ENCODE assay signal across 33 cellular contexts in genomic region chr2:107984667-107985066, GRCh38. TPM values are rescaled to one million over a fixed set of nuclear protein-coding genes. Genes with fewer than 3 reads are reported as not detected.
"Had no signal": no experiment of that assay in that cellular context is flagged by ENCODE, and none has a peak within 500 bp of the region (broad histone marks: within the 10 kb centered on the region; RNA-seq: fewer than 3 reads in every experiment).

No MANE protein-coding gene starts in this region.

- DNase-seq: activated CD4-positive, alpha-beta memory T cell treated with anti-CD3 and anti-CD28 coated beads for 36 hours; activated CD4-positive, alpha-beta T cell treated with anti-CD3 and anti-CD28 coated beads for 36 hours; activated CD4-positive, alpha-beta T cell treated with anti-CD3 and anti-CD28 coated beads, Interleukin-2, amount 10 ng/mL, durations not matched to agents 24 days and 14 days; activated CD4-positive, CD25-positive, alpha-beta regulatory T cell; activated CD4-positive, CD25-positive, alpha-beta regulatory T cell treated with anti-CD3 and anti-CD28 coated beads, Interleukin-2, amount 50 U/mL, for 72 hours; activated CD8-positive, alpha-beta memory T cell treated with anti-CD3 and anti-CD28 coated beads, Interleukin-2, amount 10 ng/mL, durations not matched to agents 7 days and 5 days; activated CD8-positive, alpha-beta memory T cell treated with anti-CD3 and anti-CD28 coated beads, Interleukin-2, amount 50 U/mL, for 4 hours; activated CD8-positive, alpha-beta T cell treated with anti-CD3 and anti-CD28 coated beads, Interleukin-2, amount 10 ng/mL, durations not matched to agents 7 days and 5 days; activated gamma-delta T cell; activated naive CD4-positive, alpha-beta T cell; activated naive CD4-positive, alpha-beta T cell treated with anti-CD3 and anti-CD28 coated beads, Interleukin-2, amount 10 ng/mL, durations not matched to agents 7 days and 5 days; activated naive CD8-positive, alpha-beta T cell treated with anti-CD3 and anti-CD28 coated beads, Interleukin-2, amount 10 ng/mL, durations not matched to agents 7 days and 5 days; activated T-cell treated with anti-CD3 and anti-CD28 coated beads, Interleukin-2, amount 50 U/mL, for 1 hour; activated T-cell treated with anti-CD3 and anti-CD28 coated beads, Interleukin-2, amount 50 U/mL, for 48 hours; dorsolateral prefrontal cortex; effector memory CD4-positive, alpha-beta T cell; endodermal cell; erythroblast; foreskin keratinocyte; gastrocnemius medialis; heart right ventricle; T-helper 2 cell had no signal

- H3K9me3 Mint-ChIP-seq: activated CD4-positive, alpha-beta memory T cell treated with anti-CD3 and anti-CD28 coated beads for 36 hours; activated CD4-positive, alpha-beta T cell treated with anti-CD3 and anti-CD28 coated beads, Interleukin-2, amount 10 ng/mL, durations not matched to agents 24 days and 14 days; activated naive CD4-positive, alpha-beta T cell treated with anti-CD3 and anti-CD28 coated beads, Interleukin-2, amount 10 ng/mL, durations not matched to agents 7 days and 5 days; activated naive CD4-positive, alpha-beta T cell treated with anti-CD3 and anti-CD28 coated beads, Interleukin-2, amount 50 U/mL, for 72 hours; activated naive CD8-positive, alpha-beta T cell treated with anti-CD3 and anti-CD28 coated beads, Interleukin-2, amount 10 ng/mL, durations not matched to agents 7 days and 5 days; brain; central memory CD8-positive, alpha-beta T cell; dendritic cell treated with granulocyte-macrophage colony-stimulating factor and Interleukin-4, amounts not matched to agents 40 ng/mL and 50 ng/mL, for 4 days; endodermal cell had no signal

- H3K9me3 ChIP-seq: ascending aorta, breast epithelium, esophagus muscularis mucosa, gastrocnemius medialis had no signal

- H3K36me3 Mint-ChIP-seq: activated CD4-positive, alpha-beta memory T cell treated with anti-CD3 and anti-CD28 coated beads for 36 hours; activated CD8-positive, alpha-beta memory T cell treated with anti-CD3 and anti-CD28 coated beads, Interleukin-2, amount 10 ng/mL, durations not matched to agents 7 days and 5 days; activated naive CD4-positive, alpha-beta T cell treated with anti-CD3 and anti-CD28 coated beads, Interleukin-2, amount 10 ng/mL, durations not matched to agents 7 days and 5 days; activated naive CD4-positive, alpha-beta T cell treated with anti-CD3 and anti-CD28 coated beads, Interleukin-2, amount 50 U/mL, for 72 hours; activated naive CD8-positive, alpha-beta T cell treated with anti-CD3 and anti-CD28 coated beads, Interleukin-2, amount 10 ng/mL, durations not matched to agents 7 days and 5 days; brain had no signal

- H3K4me1 ChIP-seq: ascending aorta, breast epithelium, foreskin keratinocyte, gastrocnemius medialis had no signal

- H3K4me3 ChIP-seq: ascending aorta, breast epithelium, coronary artery, dorsolateral prefrontal cortex, esophagus muscularis mucosa, gastrocnemius medialis, heart right ventricle had no signal

- H3K27me3 Mint-ChIP-seq: central memory CD8-positive, alpha-beta T cell had no signal

- H3K36me3 ChIP-seq: ascending aorta, breast epithelium, esophagus muscularis mucosa, gastrocnemius medialis, heart right ventricle had no signal

- H3K27ac Mint-ChIP-seq: activated CD4-positive, alpha-beta memory T cell treated with anti-CD3 and anti-CD28 coated beads for 36 hours; activated CD4-positive, alpha-beta T cell treated with anti-CD3 and anti-CD28 coated beads for 36 hours; activated CD4-positive, alpha-beta T cell treated with anti-CD3 and anti-CD28 coated beads, Interleukin-2, amount 10 ng/mL, durations not matched to agents 24 days and 14 days; activated CD8-positive, alpha-beta memory T cell treated with anti-CD3 and anti-CD28 coated beads, Interleukin-2, amount 10 ng/mL, durations not matched to agents 7 days and 5 days; activated CD8-positive, alpha-beta T cell treated with anti-CD3 and anti-CD28 coated beads, Interleukin-2, amount 10 ng/mL, durations not matched to agents 7 days and 5 days; activated naive CD4-positive, alpha-beta T cell treated with anti-CD3 and anti-CD28 coated beads, Interleukin-2, amount 10 ng/mL, durations not matched to agents 7 days and 5 days; activated naive CD4-positive, alpha-beta T cell treated with anti-CD3 and anti-CD28 coated beads, Interleukin-2, amount 50 U/mL, for 72 hours; activated naive CD8-positive, alpha-beta T cell treated with anti-CD3 and anti-CD28 coated beads, Interleukin-2, amount 10 ng/mL, durations not matched to agents 7 days and 5 days; brain; dendritic cell treated with granulocyte-macrophage colony-stimulating factor and Interleukin-4, amounts not matched to agents 40 ng/mL and 50 ng/mL, for 4 days; endodermal cell had no signal

- H3K4me1 Mint-ChIP-seq: activated CD4-positive, alpha-beta T cell treated with anti-CD3 and anti-CD28 coated beads for 36 hours; activated CD4-positive, alpha-beta T cell treated with anti-CD3 and anti-CD28 coated beads, Interleukin-2, amount 10 ng/mL, durations not matched to agents 24 days and 14 days; activated CD8-positive, alpha-beta memory T cell treated with anti-CD3 and anti-CD28 coated beads, Interleukin-2, amount 10 ng/mL, durations not matched to agents 7 days and 5 days; activated naive CD4-positive, alpha-beta T cell treated with anti-CD3 and anti-CD28 coated beads, Interleukin-2, amount 10 ng/mL, durations not matched to agents 7 days and 5 days; activated naive CD8-positive, alpha-beta T cell treated with anti-CD3 and anti-CD28 coated beads, Interleukin-2, amount 10 ng/mL, durations not matched to agents 7 days and 5 days; central memory CD8-positive, alpha-beta T cell had no signal

- H3K4me3 Mint-ChIP-seq: activated CD4-positive, alpha-beta memory T cell treated with anti-CD3 and anti-CD28 coated beads for 36 hours; activated CD4-positive, alpha-beta T cell treated with anti-CD3 and anti-CD28 coated beads for 36 hours; activated CD4-positive, alpha-beta T cell treated with anti-CD3 and anti-CD28 coated beads, Interleukin-2, amount 10 ng/mL, durations not matched to agents 24 days and 14 days; activated CD8-positive, alpha-beta memory T cell treated with anti-CD3 and anti-CD28 coated beads, Interleukin-2, amount 10 ng/mL, durations not matched to agents 7 days and 5 days; activated CD8-positive, alpha-beta T cell treated with anti-CD3 and anti-CD28 coated beads, Interleukin-2, amount 10 ng/mL, durations not matched to agents 7 days and 5 days; activated naive CD4-positive, alpha-beta T cell treated with anti-CD3 and anti-CD28 coated beads, Interleukin-2, amount 10 ng/mL, durations not matched to agents 7 days and 5 days; activated naive CD8-positive, alpha-beta T cell treated with anti-CD3 and anti-CD28 coated beads, Interleukin-2, amount 10 ng/mL, durations not matched to agents 7 days and 5 days; central memory CD8-positive, alpha-beta T cell; dendritic cell treated with granulocyte-macrophage colony-stimulating factor and Interleukin-4, amounts not matched to agents 40 ng/mL and 50 ng/mL, for 4 days; endodermal cell had no signal

- H3K27me3 ChIP-seq: ascending aorta had no signal

- H3K27ac ChIP-seq: ascending aorta, breast epithelium, coronary artery, dorsolateral prefrontal cortex, esophagus muscularis mucosa, foreskin keratinocyte, gastrocnemius medialis, heart right ventricle had no signal

RNA-seq across cellular contexts. Expression of gene SLC5A7, which starts 1.7 kb away (rescaled TPM):
- total RNA-seq: activated CD4-positive, alpha-beta memory T cell treated with anti-CD3 and anti-CD28 coated beads for 36 hours; activated CD4-positive, alpha-beta T cell treated with anti-CD3 and anti-CD28 coated beads for 36 hours; activated CD4-positive, alpha-beta T cell treated with anti-CD3 and anti-CD28 coated beads, Interleukin-2, amount 10 ng/mL, durations not matched to agents 24 days and 14 days; activated CD8-positive, alpha-beta memory T cell treated with anti-CD3 and anti-CD28 coated beads for 36 hours; activated CD8-positive, alpha-beta memory T cell treated with anti-CD3 and anti-CD28 coated beads, Interleukin-2, amount 10 ng/mL, durations not matched to agents 7 days and 5 days; activated CD8-positive, alpha-beta T cell treated with anti-CD3 and anti-CD28 coated beads, Interleukin-2, amount 10 ng/mL, durations not matched to agents 7 days and 5 days; activated naive CD4-positive, alpha-beta T cell treated with anti-CD3 and anti-CD28 coated beads, Interleukin-2, amount 50 U/mL, for 72 hours; activated naive CD8-positive, alpha-beta T cell treated with anti-CD3 and anti-CD28 coated beads, Interleukin-2, amount 10 ng/mL, durations not matched to agents 7 days and 5 days; ascending aorta; cardiac septum; endodermal cell; foreskin keratinocyte; T-helper 1 cell treated with Interleukin-12 subunit alpha and Interleukin-12 subunit beta and Interleukin-4 antibody, amounts not matched to agents 30 ng/mL and 1 ng/mL, for 36 hours had no signal
